In the genomic region with DNA sequence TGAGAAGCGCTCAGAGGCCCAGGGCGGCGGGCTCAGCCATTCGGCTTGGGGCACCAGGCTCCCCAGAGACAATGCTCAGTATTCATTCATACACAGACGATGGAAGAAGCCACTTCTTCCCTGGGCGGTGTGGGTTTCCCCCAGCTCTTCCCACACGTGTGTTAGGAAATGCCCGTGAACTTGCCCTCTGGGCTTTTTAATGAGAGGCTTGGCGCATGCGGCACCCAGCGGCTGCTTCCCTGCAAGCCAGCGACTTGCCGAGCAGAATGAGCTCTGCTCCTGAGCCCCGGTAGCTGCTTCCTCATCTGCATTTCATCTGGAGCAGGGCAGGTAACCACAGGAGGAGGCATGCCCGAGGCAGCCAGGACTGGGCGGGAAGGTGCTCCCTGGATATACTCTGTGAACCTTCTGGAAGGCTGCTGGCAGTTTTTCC, we compare ENCODE assay signal across 1 cellular context.
TF ChIP-seq lines count a peak whose summit lies in the region.

No MANE protein-coding gene starts in this region.

TF ChIP-seq in H1, 55 proteins besides CTCF, POLR2A, EP300 and RAD21:
- TF ChIP-seq MAX (IDR thresholded peaks at IDR 0.05): peak; percentile 29; the same call in 1 of the 2 replicates
- TF ChIP-seq SIN3A (conservative IDR thresholded peaks at IDR 0.05 in 1 of 2, IDR thresholded peaks at IDR 0.05 in 1 of 2; ENCODE audit: low read depth in 1 of 2, low read length in 2 of 2): no peak
- TF ChIP-seq RNF2 (IDR thresholded peaks at IDR 0.05; ENCODE audit: borderline replicate concordance, low read depth, low read length, missing control alignments, poor library complexity, severe bottlenecking): no peak
- peak; percentile 70 for TF ChIP-seq E2F6 (IDR thresholded peaks at IDR 0.05)
- TF ChIP-seq SP2 (IDR thresholded peaks at IDR 0.05; ENCODE audit: low read length): no peak
